In the genomic region with DNA sequence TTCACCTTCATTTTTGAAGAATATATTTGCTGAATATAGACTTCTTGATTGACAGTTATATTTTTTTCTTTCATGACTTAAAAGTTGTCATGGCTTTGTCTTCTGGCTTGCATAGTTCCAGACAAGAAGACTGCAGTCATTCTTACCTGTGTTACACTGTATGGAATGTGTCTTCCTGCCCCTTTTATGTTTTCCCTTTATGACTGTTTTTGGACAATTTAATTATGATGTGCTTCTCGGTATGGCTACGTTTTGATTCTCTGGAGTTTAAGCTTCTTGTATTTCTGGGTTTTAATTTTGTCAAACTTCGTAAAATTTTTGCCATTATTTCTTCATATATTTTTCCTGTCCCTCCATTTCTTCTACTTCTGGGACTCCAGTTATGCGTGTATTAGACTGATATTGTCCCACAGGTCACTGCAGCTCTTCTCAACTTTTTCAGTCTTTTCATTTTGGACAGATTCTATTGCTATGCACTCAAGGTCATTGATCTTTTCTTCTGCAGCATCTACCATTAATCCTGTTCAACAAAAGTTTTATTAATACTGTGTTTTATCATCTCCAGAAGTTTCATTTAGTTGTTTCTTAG, we compare ENCODE assay signal across 20 cellular contexts. TPM values are rescaled to one million over a fixed set of nuclear protein-coding genes. Genes with fewer than 3 reads are reported as not detected.
DNase-seq lines count a peak whose midpoint lies in the region; ATAC-seq, FAIRE-seq and TF ChIP-seq lines count a peak whose summit lies in the region.
"Had no signal": no experiment of that assay in that cellular context is flagged by ENCODE, and none has a peak within 500 bp of the region (broad histone marks: within the 10 kb centered on the region; RNA-seq: fewer than 3 reads in every experiment).

No MANE protein-coding gene starts in this region.

- RAD21 ChIA-PET in GM12878 (lab: Charles Lee; ENCODE audit: unreplicated experiment) = no interaction called here

- H3K27me3 Mint-ChIP-seq in activated CD4-positive, alpha-beta memory T cell treated with anti-CD3 and anti-CD28 coated beads for 36 hours = no peaks in the 10 kb centered on the region
- no peaks in the 10 kb centered on the region for H3K27me3 Mint-ChIP-seq in activated CD4-positive, alpha-beta memory T cell treated with anti-CD3 and anti-CD28 coated beads, Interleukin-2, amount 10 ng/mL, durations not matched to agents 7 days and 5 days
- H3K27me3 Mint-ChIP-seq: CD4-positive, alpha-beta memory T cell had no signal

- ATAC-seq in GM12878 (no peak), GM21825 (IDR thresholded peaks at IDR 0.05; ENCODE audit: unreplicated experiment) (no peak)

- in situ Hi-C loops in GM12878 (cut with MboI) (no loop called here), ACHN (cut with HindIII; ENCODE audit: low pct_ligation_motif_present, low pct_unique_long_range_greater_than_20kb, low sequenced_read_pairs) (no loop called here)

- peak overlapping the region; percentile 10 for H3K27ac Mint-ChIP-seq in activated CD4-positive, alpha-beta memory T cell treated with anti-CD3 and anti-CD28 coated beads for 36 hours
- no peak overlapping the region for H3K27ac Mint-ChIP-seq in activated CD4-positive, alpha-beta memory T cell treated with anti-CD3 and anti-CD28 coated beads, Interleukin-2, amount 10 ng/mL, durations not matched to agents 7 days and 5 days

- H3K9ac ChIP-seq in GM12878 (ENCODE audit: control insufficient read depth, insufficient read depth, low read length) = no peak overlapping the region

- peaks cover 9% of the 10 kb centered on the region for H3K4me1 Mint-ChIP-seq in activated CD4-positive, alpha-beta memory T cell treated with anti-CD3 and anti-CD28 coated beads for 36 hours (ENCODE audit: low read depth)
- no peaks in the 10 kb centered on the region for H3K4me1 Mint-ChIP-seq in activated CD4-positive, alpha-beta memory T cell treated with anti-CD3 and anti-CD28 coated beads, Interleukin-2, amount 10 ng/mL, durations not matched to agents 7 days and 5 days

- no peak for TF ChIP-seq POLR2A in GM12878 (IDR thresholded peaks at IDR 0.05; ENCODE audit: low read depth, low read length)

- peak overlapping the region; percentile 100 for H3K27ac ChIP-seq in 22Rv1
- H3K27ac ChIP-seq in GM12878 (ENCODE audit: control insufficient read depth, insufficient read depth) = no peak overlapping the region
- H3K27ac ChIP-seq: C4-2B had no signal

- TF ChIP-seq CTCF in 22Rv1 (IDR thresholded peaks at IDR 0.05) (no peak), GM12878 (IDR thresholded peaks at IDR 0.05 in 2 of 3, conservative IDR thresholded peaks at IDR 0.05 in 1 of 3; ENCODE audit: control insufficient read depth in 2 of 3, extremely low read depth in 1 of 3, insufficient read depth in 1 of 3, low read depth in 3 of 3, low read length in 3 of 3) (no peak)

- no peak for FAIRE-seq in GM12878 (lab: Jason Lieb, UNC)
- FAIRE-seq: D721Med, G401.6, GM12892, GM19239 had no signal

- no peak overlapping the region for H2AFZ ChIP-seq in GM12878 (ENCODE audit: control insufficient read depth, low read depth, low read length)

- H3K36me3 Mint-ChIP-seq in activated CD4-positive, alpha-beta memory T cell treated with anti-CD3 and anti-CD28 coated beads for 36 hours = peaks cover 45% of the 10 kb centered on the region
- H3K36me3 Mint-ChIP-seq in activated CD4-positive, alpha-beta memory T cell treated with anti-CD3 and anti-CD28 coated beads, Interleukin-2, amount 10 ng/mL, durations not matched to agents 7 days and 5 days (ENCODE audit: low read depth) = peaks cover 42% of the 10 kb centered on the region

- WGBS in GM12878 (ENCODE audit: insufficient coverage, insufficient replicate concordance, low lambda C conversion rate, missing lambda C conversion rate) = 87% methylated on average over 4 of the region's 4 CpGs

- H4K20me1 ChIP-seq in GM12878 (ENCODE audit: control insufficient read depth, insufficient read depth) = no peaks in the 10 kb centered on the region

- H3K9me3 ChIP-seq in GM12878 (replicated peaks; ENCODE audit: control insufficient read depth, insufficient read depth, low read length) = no peaks in the 10 kb centered on the region; the same call in 2 of the 3 replicates
- H3K9me3 ChIP-seq: BE2C had no signal

- CTCF ChIA-PET in activated CD4-positive, alpha-beta memory T cell treated with anti-CD3 and anti-CD28 coated beads for 36 hours (lab: Charles Lee) = interaction anchor here (1.0 kb wide), 1 partner anchor 75 kb away, joined by 3 read pairs; no protein-coding TSS in a partner anchor
- CTCF ChIA-PET in activated CD4-positive, alpha-beta memory T cell treated with anti-CD3 and anti-CD28 coated beads, Interleukin-2, amount 10 ng/mL, durations not matched to agents 7 days and 5 days (lab: Charles Lee) = no interaction called here
- CTCF ChIA-PET in HEK293T (lab: Yijun Ruan, JAX) = no interaction called here
- CTCF ChIA-PET in GM12878 (lab: Yijun Ruan, JAX) = interaction anchor here (0.7 kb wide), 1 partner anchor 65 kb away, joined by 3 read pairs; the partner anchor contains the start of gene PASK

- TF ChIP-seq EP300 in GM12878 (IDR thresholded peaks at IDR 0.05; ENCODE audit: borderline replicate concordance in 1 of 2, control insufficient read depth in 1 of 2, low read depth in 2 of 2, low read length in 2 of 2) = no peak

- H3K4me3 ChIP-seq in GM12878 = no peak overlapping the region

- peaks cover 19% of the 10 kb centered on the region for H3K4me1 ChIP-seq in GM12878 (ENCODE audit: control insufficient read depth, insufficient read depth, low read length)
- H3K4me1 ChIP-seq: BE2C had no signal

- no peaks in the 10 kb centered on the region for H3K27me3 ChIP-seq in GM12878 (replicated peaks in 1 of 2; ENCODE audit: control insufficient read depth in 2 of 2, insufficient read depth in 2 of 2, low read length in 1 of 2)
- H3K27me3 ChIP-seq: BE2C had no signal

- H3K9me3 Mint-ChIP-seq in activated CD4-positive, alpha-beta memory T cell treated with anti-CD3 and anti-CD28 coated beads for 36 hours = peaks cover 4% of the 10 kb centered on the region
- H3K9me3 Mint-ChIP-seq in activated CD4-positive, alpha-beta memory T cell treated with anti-CD3 and anti-CD28 coated beads, Interleukin-2, amount 10 ng/mL, durations not matched to agents 7 days and 5 days = no peaks in the 10 kb centered on the region

- H3K36me3 ChIP-seq in GM12878 (ENCODE audit: control insufficient read depth in 2 of 2, insufficient read depth in 2 of 2, low read length in 1 of 2) = peaks cover 7 to 12% of the 10 kb centered on the region in 2 experiments; a peak in 3 of 4 replicates

- H3K4me3 Mint-ChIP-seq in activated CD4-positive, alpha-beta memory T cell treated with anti-CD3 and anti-CD28 coated beads for 36 hours = no peak overlapping the region
- H3K4me3 Mint-ChIP-seq in activated CD4-positive, alpha-beta memory T cell treated with anti-CD3 and anti-CD28 coated beads, Interleukin-2, amount 10 ng/mL, durations not matched to agents 7 days and 5 days = no peak overlapping the region
- H3K4me3 Mint-ChIP-seq: CD4-positive, alpha-beta memory T cell had no signal

- no peaks in the 10 kb centered on the region for H3K79me2 ChIP-seq in GM12878 (ENCODE audit: control insufficient read depth, insufficient read depth, low read length)

- no peak overlapping the region for H3K4me2 ChIP-seq in GM12878 (ENCODE audit: control insufficient read depth, insufficient read depth)

- SMC1A ChIA-PET in GM12878 (lab: Charles Lee; ENCODE audit: uncharacterized antibody, unreplicated experiment) = interaction anchor here (0.7 to 2.2 kb wide), 4 partner anchors 10 to 66 kb away, joined by 3 to 13 read pairs (median 3); partner anchors contain the start of gene PASK

- intact Hi-C loops in activated CD4-positive, alpha-beta memory T cell treated with anti-CD3 and anti-CD28 coated beads for 36 hours (cut with micrococcal nuclease) = no loop called here
- intact Hi-C loops in GM12878 (cut with micrococcal nuclease; ENCODE audit: unreplicated experiment) = loop anchor here (10.0 kb wide), 1 partner anchor 60 kb away; the partner anchor contains the start of gene PASK

- TF ChIP-seq RAD21 in GM12878 (IDR thresholded peaks at IDR 0.05; ENCODE audit: insufficient read depth, low read depth, low read length) = no peak

- DNase-seq in activated CD4-positive, alpha-beta memory T cell treated with anti-CD3 and anti-CD28 coated beads for 36 hours = no peak
- no peak for DNase-seq in activated CD4-positive, alpha-beta memory T cell treated with anti-CD3 and anti-CD28 coated beads, Interleukin-2, amount 10 ng/mL, durations not matched to agents 7 days and 5 days
- DNase-seq in HEK293T (ENCODE audit: extremely low spot score) (no peak), GM12878 (ENCODE audit: low read depth, low spot score) (no peak), ACHN (no peak)
- no peak for DNase-seq in central memory CD4-positive, alpha-beta T cell
- DNase-seq: BE2C; CD4-positive, alpha-beta memory T cell; DMS153; DMS79 treated with DMSO at 0.1 percent for 48 hours; EL; HCEC 1CT; IMR-90 had no signal

- TSS peak; percentile 9 for BruUV-seq in GM12878 (replicated peaks; lab: Mats Ljungman, UMichigan)

- POLR2A ChIA-PET in activated CD4-positive, alpha-beta memory T cell treated with anti-CD3 and anti-CD28 coated beads for 36 hours (lab: Charles Lee) = no interaction called here
- POLR2A ChIA-PET in activated CD4-positive, alpha-beta memory T cell treated with anti-CD3 and anti-CD28 coated beads, Interleukin-2, amount 10 ng/mL, durations not matched to agents 7 days and 5 days (lab: Charles Lee) = no interaction called here
- POLR2A ChIA-PET in HEK293T (lab: Yijun Ruan, JAX) = no interaction called here
- POLR2A ChIA-PET in GM12878 (lab: Charles Lee) = interaction anchor here (0.6 to 0.9 kb wide), 3 partner anchors 11 to 65 kb away, joined by 3 to 4 read pairs (median 3); partner anchors contain the start of gene PASK

RNA-seq across cellular contexts. Expression of gene MTERF4, which starts 17.1 kb away (rescaled TPM):
- total RNA-seq in activated CD4-positive, alpha-beta memory T cell treated with anti-CD3 and anti-CD28 coated beads for 36 hours = 10 to 100 TPM; 43.9 to 46.0 TPM
- total RNA-seq in activated CD4-positive, alpha-beta memory T cell treated with anti-CD3 and anti-CD28 coated beads, Interleukin-2, amount 10 ng/mL, durations not matched to agents 7 days and 5 days = 10 to 100 TPM; 41.5 to 45.4 TPM
- 339 and 407 TPM in 2 replicates for total RNA-seq in GM12878 (2013; cell fraction: nucleolus; rRNA removed)
- total RNA-seq in GM12878 (2014; rRNA removed) (35.5 and 37.5 TPM in 2 replicates), GM12878 (2014; rRNA removed; fragmentation: Illumina TruSeq; extraction: Trizol) (52.0 and 56.3 TPM in 2 replicates), GM12878 (2021) (35.2 and 38.7 TPM in 2 replicates)
- 67.1 TPM for polyA plus RNA-seq in GM12878 (2011; ENCODE audit: low read depth)
- polyA plus RNA-seq in GM12878 (2011; rRNA removed) (63.6 and 66.4 TPM in 2 replicates), GM12878 (2014; fragmentation: Illumina TruSeq; extraction: Trizol) (69.1 and 85.4 TPM in 2 replicates), GM12878 (2014; fragmentation: Nextera tagmentation; extraction: Ambion mirVana) (10 to 100 TPM; 36.7 to 45.0 TPM), GM12878 (2014; rRNA removed) (66.8 and 68.2 TPM in 2 replicates), GM12878 (2016; fragmentation: Nextera tagmentation; extraction: Ambion mirVana) (10 to 100 TPM; 44.7 to 46.0 TPM)
- polyA plus RNA-seq in GM12878 (2011; cell fraction: cytosol; rRNA removed) = 46.3 and 47.5 TPM in 2 replicates
- polyA plus RNA-seq in GM12878 (2011; cell fraction: nucleus; rRNA removed) = 145 and 152 TPM in 2 replicates
- 45.2 and 50.8 TPM in 2 replicates for polyA plus RNA-seq in GM12878 (2012)
- 73.9 and 87.6 TPM in 2 replicates for polyA minus RNA-seq in GM12878 (2011; rRNA and poly(A)+ RNA removed)
- 16.7 and 18.6 TPM in 2 replicates for polyA minus RNA-seq in GM12878 (2011; cell fraction: cytosol; rRNA and poly(A)+ RNA removed)
- polyA minus RNA-seq in GM12878 (2011; cell fraction: nucleus; rRNA and poly(A)+ RNA removed) = 44.0 and 60.1 TPM in 2 replicates

Comparison
In these comparisons a context has a peak if more than half of its experiments do, and no peak if none do; other contexts are left out.
1. CTCF ChIA-PET loops: an anchor here in activated CD4-positive, alpha-beta memory T cell treated with anti-CD3 and anti-CD28 coated beads for 36 hours (1.0 kb wide) and GM12878 (0.7 kb wide); none called in activated CD4-positive, alpha-beta memory T cell treated with anti-CD3 and anti-CD28 coated beads, Interleukin-2, amount 10 ng/mL, durations not matched to agents 7 days and 5 days and HEK293T.